In genomic region chr10:130709415-130709814, GRCh38 we compare ENCODE assay signal across 23 cellular contexts.
"Had no signal": no experiment of that assay in that cellular context is flagged by ENCODE, and none has a peak within 500 bp of the region (broad histone marks: within the 10 kb centered on the region; RNA-seq: fewer than 3 reads in every experiment).

No MANE protein-coding gene starts in this region.

- H3K27me3 ChIP-seq: MG63, SJSA1 had no signal

- H3K9me3 ChIP-seq: MG63 had no signal

- H3K27ac ChIP-seq: SJSA1, SK-N-MC had no signal

- ATAC-seq: HepG2 had no signal

- H3K4me3 ChIP-seq: MG63, SJSA1, SK-N-MC had no signal

- H3K4me1 ChIP-seq: SJSA1 had no signal

- H3K36me3 ChIP-seq: MG63, SJSA1 had no signal

- DNase-seq: IMR-90, Karpas-422, KG1, MG63, NCI-H1092 treated with DMSO at 0.1 percent for 48 hours, NCI-H1436, NCI-H187, NCI-H2029, NCI-H2081 treated with DMSO at 0.1 percent for 48 hours, NCI-H2171, NCI-H226, NCI-H446, NCI-H510A, NCI-H524 treated with DMSO at 0.1 percent for 48 hours, NCI-H69, NCI-H774, Right ventricle myocardium superior, RPMI8226, SIG-M5 had no signal

- FAIRE-seq: HepG2, RCC 7860 had no signal
